Comparison of ENCODE assay signal across 13 cellular contexts in the genomic region with DNA sequence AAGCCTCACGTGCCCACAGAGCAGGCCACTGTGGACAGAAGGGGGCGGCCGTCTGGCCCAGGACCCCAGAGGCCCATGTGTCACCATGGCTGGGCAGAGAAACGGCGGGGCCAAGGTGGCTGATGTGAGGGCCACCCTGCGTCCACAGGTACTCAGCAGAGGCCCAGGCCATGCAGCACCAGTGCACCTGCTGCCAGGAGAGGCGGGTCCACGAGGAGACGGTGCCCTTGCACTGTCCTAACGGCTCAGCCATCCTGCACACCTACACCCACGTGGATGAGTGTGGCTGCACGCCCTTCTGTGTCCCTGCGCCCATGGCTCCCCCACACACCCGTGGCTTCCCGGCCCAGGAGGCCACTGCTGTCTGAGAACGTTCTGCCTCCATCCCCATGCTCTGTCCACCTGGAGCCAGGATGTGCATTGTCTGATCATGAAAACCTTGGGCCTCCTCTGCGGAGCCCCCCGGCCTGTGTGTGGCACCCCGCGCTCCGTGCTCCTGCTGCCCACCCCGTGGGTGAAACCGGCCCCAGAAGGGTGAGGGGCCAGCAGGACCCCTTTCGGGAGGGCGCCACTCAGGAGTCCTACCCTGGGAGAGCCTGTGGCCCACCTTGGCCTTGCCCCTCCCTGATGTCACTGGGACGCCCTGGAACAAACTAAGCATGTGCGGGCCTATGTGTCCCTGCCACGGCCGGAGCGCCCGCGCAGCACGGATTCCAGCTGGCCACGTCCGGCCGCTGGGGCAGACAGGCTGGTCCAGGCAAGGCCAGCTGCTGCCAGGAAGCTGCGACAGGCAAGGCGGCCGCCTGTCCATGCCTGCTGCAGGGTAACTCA. TPM values are rescaled to one million over a fixed set of nuclear protein-coding genes. Genes with fewer than 3 reads are reported as not detected.
DNase-seq lines count a peak whose midpoint lies in the region; ATAC-seq and TF ChIP-seq lines count a peak whose summit lies in the region.
"Had no signal": no experiment of that assay in that cellular context is flagged by ENCODE, and none has a peak within 500 bp of the region (broad histone marks: within the 10 kb centered on the region; RNA-seq: fewer than 3 reads in every experiment).

No MANE protein-coding gene starts in this region.

- peak overlapping the region; percentile 81 for H3K4me3 Mint-ChIP-seq in activated CD4-positive, alpha-beta memory T cell treated with anti-CD3 and anti-CD28 coated beads for 36 hours
- H3K4me3 Mint-ChIP-seq in activated CD4-positive, alpha-beta memory T cell treated with anti-CD3 and anti-CD28 coated beads, Interleukin-2, amount 10 ng/mL, durations not matched to agents 7 days and 5 days = no peak overlapping the region
- peak overlapping the region; percentile 80 to 87 for H3K4me3 Mint-ChIP-seq in stimulated activated naive B cell treated with anti-CD40 and anti-IgM and Interleukin-4, amounts not matched to agents 10 μg/mL and 1 μg/mL and 100 μg/mL, for 72 hours

- 90% methylated on average over 13 of the region's 39 CpGs for WGBS in esophagus muscularis mucosa

- no peaks in the 10 kb centered on the region for H3K27me3 Mint-ChIP-seq in activated CD4-positive, alpha-beta memory T cell treated with anti-CD3 and anti-CD28 coated beads for 36 hours
- no peaks in the 10 kb centered on the region for H3K27me3 Mint-ChIP-seq in activated CD4-positive, alpha-beta memory T cell treated with anti-CD3 and anti-CD28 coated beads, Interleukin-2, amount 10 ng/mL, durations not matched to agents 7 days and 5 days
- no peaks in the 10 kb centered on the region for H3K27me3 Mint-ChIP-seq in stimulated activated naive B cell treated with anti-CD40 and anti-IgM and Interleukin-4, amounts not matched to agents 10 μg/mL and 1 μg/mL and 100 μg/mL, for 72 hours

- no peaks in the 10 kb centered on the region for H3K36me3 ChIP-seq in Panc1 (ENCODE audit: control insufficient read depth, insufficient read depth, low read length)
- H3K36me3 ChIP-seq in esophagus muscularis mucosa = no peaks in the 10 kb centered on the region

- intact Hi-C loops in activated CD4-positive, alpha-beta memory T cell treated with anti-CD3 and anti-CD28 coated beads for 36 hours (cut with micrococcal nuclease) = loop anchor here (1.0 to 2.0 kb wide), 3 partner anchors 48 to 127 kb away; partner anchors contain the start of genes BRSK2 and TOLLIP
- intact Hi-C loops in Panc1 (cut with micrococcal nuclease; ENCODE audit: unreplicated experiment) = no loop called here
- intact Hi-C loops in esophagus muscularis mucosa (cut with DNase I) = loop anchor here (5.0 to 10.0 kb wide), 4 partner anchors 46 to 261 kb away; partner anchors contain the start of genes BRSK2 and TOLLIP
- intact Hi-C loops in left colon (cut with DNase I, micrococcal nuclease) = no loop called here

- in situ Hi-C loops in Panc1 (cut with HindIII; ENCODE audit: low pct_unique_long_range_greater_than_20kb, low sequenced_read_pairs) = no loop called here

- DNase-seq in activated CD4-positive, alpha-beta memory T cell treated with anti-CD3 and anti-CD28 coated beads for 36 hours = no peak
- DNase-seq in activated CD4-positive, alpha-beta memory T cell treated with anti-CD3 and anti-CD28 coated beads, Interleukin-2, amount 10 ng/mL, durations not matched to agents 7 days and 5 days = no peak
- DNase-seq in Panc1 (ENCODE audit: low read depth, low spot score) = no peak
- no peak for DNase-seq in esophagus muscularis mucosa (ENCODE audit: extremely low spot score)
- DNase-seq in stimulated activated naive B cell treated with anti-CD40 and anti-IgM and Interleukin-4, amounts not matched to agents 10 μg/mL and 1 μg/mL and 100 μg/mL, for 72 hours = no peak
- DNase-seq in NCI-H748 (lab: John Stamatoyannopoulos, UW; ENCODE audit: unreplicated experiment) = no peak
- DNase-seq in retina = no peak
- no peak for DNase-seq in left colon
- DNase-seq: ACHN; activated effector memory CD4-positive, alpha-beta T cell treated with Interleukin-2 at 50 U/mL for 16 hours; NCI-H1105; occipital lobe had no signal

- H3K4me1 Mint-ChIP-seq in activated CD4-positive, alpha-beta memory T cell treated with anti-CD3 and anti-CD28 coated beads for 36 hours (ENCODE audit: low read depth) = peaks cover 17% of the 10 kb centered on the region
- peaks cover 15% of the 10 kb centered on the region for H3K4me1 Mint-ChIP-seq in activated CD4-positive, alpha-beta memory T cell treated with anti-CD3 and anti-CD28 coated beads, Interleukin-2, amount 10 ng/mL, durations not matched to agents 7 days and 5 days
- H3K4me1 Mint-ChIP-seq in stimulated activated naive B cell treated with anti-CD40 and anti-IgM and Interleukin-4, amounts not matched to agents 10 μg/mL and 1 μg/mL and 100 μg/mL, for 72 hours = peaks cover 16 to 21% of the 10 kb centered on the region in 2 donors

- H3K27ac Mint-ChIP-seq in activated CD4-positive, alpha-beta memory T cell treated with anti-CD3 and anti-CD28 coated beads for 36 hours = no peak overlapping the region
- no peak overlapping the region for H3K27ac Mint-ChIP-seq in activated CD4-positive, alpha-beta memory T cell treated with anti-CD3 and anti-CD28 coated beads, Interleukin-2, amount 10 ng/mL, durations not matched to agents 7 days and 5 days
- peak overlapping the region; percentile 68 for H3K27ac Mint-ChIP-seq in stimulated activated naive B cell treated with anti-CD40 and anti-IgM and Interleukin-4, amounts not matched to agents 10 μg/mL and 1 μg/mL and 100 μg/mL, for 72 hours

- TF ChIP-seq POLR2A in esophagus muscularis mucosa (IDR thresholded peaks at IDR 0.05; ENCODE audit: low read depth) = no peak

- no TSS peak for BruUV-seq in Panc1 (replicated peaks; lab: Mats Ljungman, UMichigan)

- peaks cover 9% of the 10 kb centered on the region for H3K9me3 Mint-ChIP-seq in activated CD4-positive, alpha-beta memory T cell treated with anti-CD3 and anti-CD28 coated beads for 36 hours
- peaks cover 11% of the 10 kb centered on the region for H3K9me3 Mint-ChIP-seq in activated CD4-positive, alpha-beta memory T cell treated with anti-CD3 and anti-CD28 coated beads, Interleukin-2, amount 10 ng/mL, durations not matched to agents 7 days and 5 days
- H3K9me3 Mint-ChIP-seq in stimulated activated naive B cell treated with anti-CD40 and anti-IgM and Interleukin-4, amounts not matched to agents 10 μg/mL and 1 μg/mL and 100 μg/mL, for 72 hours = peaks cover 12 to 13% of the 10 kb centered on the region in 2 donors

- ATAC-seq in Panc1 = no peak
- ATAC-seq in stimulated activated naive B cell treated with anti-CD40 and anti-IgM and Interleukin-4, amounts not matched to agents 10 μg/mL and 1 μg/mL and 100 μg/mL, for 72 hours (replicated peaks) = no peak
- no peak for ATAC-seq in left colon

- TF ChIP-seq EP300 in esophagus muscularis mucosa (IDR thresholded peaks at IDR 0.05) = no peak

- TF ChIP-seq CTCF in Panc1 (IDR thresholded peaks at IDR 0.05) = no peak
- no peak for TF ChIP-seq CTCF in esophagus muscularis mucosa (IDR thresholded peaks at IDR 0.05)

- H3K4me1 ChIP-seq in Panc1 (ENCODE audit: control insufficient read depth, insufficient read depth, low read length) = peaks cover 19% of the 10 kb centered on the region
- H3K4me1 ChIP-seq in esophagus muscularis mucosa = peaks cover 16 to 25% (median 20%) of the 10 kb centered on the region in 4 donors

- no peaks in the 10 kb centered on the region for H3K9me3 ChIP-seq in Panc1 (ENCODE audit: control insufficient read depth, insufficient read depth, low read depth, low read length)
- no peaks in the 10 kb centered on the region for H3K9me3 ChIP-seq in esophagus muscularis mucosa

- peaks cover 3% of the 10 kb centered on the region for H3K36me3 Mint-ChIP-seq in activated CD4-positive, alpha-beta memory T cell treated with anti-CD3 and anti-CD28 coated beads for 36 hours
- peaks cover 5% of the 10 kb centered on the region for H3K36me3 Mint-ChIP-seq in activated CD4-positive, alpha-beta memory T cell treated with anti-CD3 and anti-CD28 coated beads, Interleukin-2, amount 10 ng/mL, durations not matched to agents 7 days and 5 days (ENCODE audit: low read depth)
- H3K36me3 Mint-ChIP-seq in stimulated activated naive B cell treated with anti-CD40 and anti-IgM and Interleukin-4, amounts not matched to agents 10 μg/mL and 1 μg/mL and 100 μg/mL, for 72 hours = peaks cover 18 to 24% of the 10 kb centered on the region in 2 donors

- H3K27me3 ChIP-seq in Panc1 (ENCODE audit: control insufficient read depth, insufficient read depth, low read length) (no peaks in the 10 kb centered on the region; the same call in 1 of the 2 replicates), esophagus muscularis mucosa (no peaks in the 10 kb centered on the region)

- POLR2A ChIA-PET in activated CD4-positive, alpha-beta memory T cell treated with anti-CD3 and anti-CD28 coated beads for 36 hours (lab: Charles Lee) = interaction anchor here (1.5 kb wide), 1 partner anchor 48 kb away, joined by 7 read pairs; the partner anchor contains the start of gene TOLLIP
- POLR2A ChIA-PET in activated CD4-positive, alpha-beta memory T cell treated with anti-CD3 and anti-CD28 coated beads, Interleukin-2, amount 10 ng/mL, durations not matched to agents 7 days and 5 days (lab: Charles Lee) = interaction anchor here (1.9 kb wide), 1 partner anchor 49 kb away, joined by 16 read pairs; the partner anchor contains the start of gene TOLLIP
- POLR2A ChIA-PET in Panc1 (lab: Charles Lee) = no interaction called here

- CTCF ChIA-PET in activated CD4-positive, alpha-beta memory T cell treated with anti-CD3 and anti-CD28 coated beads for 36 hours (lab: Charles Lee) = interaction anchor here (0.7 to 2.2 kb wide), 3 partner anchors 9 to 313 kb away, joined by 3 to 13 read pairs (median 3); no protein-coding TSS in a partner anchor
- CTCF ChIA-PET in activated CD4-positive, alpha-beta memory T cell treated with anti-CD3 and anti-CD28 coated beads, Interleukin-2, amount 10 ng/mL, durations not matched to agents 7 days and 5 days (lab: Charles Lee) = no interaction called here
- CTCF ChIA-PET in Panc1 (lab: Charles Lee) = interaction anchor here (0.5 to 0.6 kb wide), 2 partner anchors 203 to 605 kb away, joined by 3 to 11 read pairs; no protein-coding TSS in a partner anchor

- peak overlapping the region; percentile 82; the same call in 1 of the 2 replicates for H3K27ac ChIP-seq in Panc1 (ENCODE audit: low read length)
- H3K27ac ChIP-seq in esophagus muscularis mucosa (replicated peaks in 1 of 4) = peak overlapping the region in 3 of 4 donors; percentile 72 to 83 (median 73)

- H3K4me3 ChIP-seq in Panc1 (ENCODE audit: low read depth in 2 of 2, low read length in 2 of 2) (peak overlapping the region; percentile 44 to 71), esophagus muscularis mucosa (peak overlapping the region in 3 of 4 donors; percentile 51 to 65 (median 52))

RNA-seq across cellular contexts. Expression of gene MUC5B, which starts 38.6 kb away (rescaled TPM):
- total RNA-seq in activated CD4-positive, alpha-beta memory T cell treated with anti-CD3 and anti-CD28 coated beads for 36 hours = not detected
- total RNA-seq in activated CD4-positive, alpha-beta memory T cell treated with anti-CD3 and anti-CD28 coated beads, Interleukin-2, amount 10 ng/mL, durations not matched to agents 7 days and 5 days = not detected
- 1.2 TPM for total RNA-seq in Panc1 (2021; ENCODE audit: unreplicated experiment)
- 0.40 TPM for polyA plus RNA-seq in Panc1 (2012; ENCODE audit: insufficient read length)
- total RNA-seq in esophagus muscularis mucosa = under 1 TPM in 3 of 4 donors, not detected in 1; under 0.01 to 0.45 (median 0.06) TPM
- total RNA-seq in left colon = 100 to 1,000 TPM; 258 to 369 TPM
- total RNA-seq: endothelial cell of umbilical vein, occipital lobe had no signal
- polyA plus RNA-seq: endothelial cell of umbilical vein had no signal

RNA-seq across cellular contexts. Expression of gene TOLLIP, which starts 48.0 kb away (rescaled TPM):
- 10 to 100 TPM; 30.0 to 32.1 TPM for total RNA-seq in activated CD4-positive, alpha-beta memory T cell treated with anti-CD3 and anti-CD28 coated beads for 36 hours
- 10 to 100 TPM; 33.9 to 36.8 TPM for total RNA-seq in activated CD4-positive, alpha-beta memory T cell treated with anti-CD3 and anti-CD28 coated beads, Interleukin-2, amount 10 ng/mL, durations not matched to agents 7 days and 5 days
- 141 TPM for total RNA-seq in Panc1 (2021; ENCODE audit: unreplicated experiment)
- 222 TPM for polyA plus RNA-seq in Panc1 (2012; ENCODE audit: insufficient read length)
- 10 to 100 TPM; 33.2 to 71.6 (median 58.6) TPM for total RNA-seq in esophagus muscularis mucosa
- 10 to 100 TPM; 62.8 to 63.7 TPM for total RNA-seq in left colon

Comparison
In these comparisons a context has a peak if more than half of its experiments do, and no peak if none do; other contexts are left out.
1. RNA of gene MUC5B, which starts 38.6 kb away (total RNA-seq): 258 to 369 TPM in left colon; 1.2 TPM in Panc1 (single experiment), under 0.01 to 0.45 TPM in esophagus muscularis mucosa, not detected in activated CD4-positive, alpha-beta memory T cell treated with anti-CD3 and anti-CD28 coated beads for 36 hours and not detected in activated CD4-positive, alpha-beta memory T cell treated with anti-CD3 and anti-CD28 coated beads, Interleukin-2, amount 10 ng/mL, durations not matched to agents 7 days and 5 days; every median in the first group is over 100 times any median in the second.
2. intact Hi-C loops: an anchor here in activated CD4-positive, alpha-beta memory T cell treated with anti-CD3 and anti-CD28 coated beads for 36 hours (1.0 to 2.0 kb wide) and esophagus muscularis mucosa (5.0 to 10.0 kb wide); none called in Panc1 and left colon.